In the genomic region with DNA sequence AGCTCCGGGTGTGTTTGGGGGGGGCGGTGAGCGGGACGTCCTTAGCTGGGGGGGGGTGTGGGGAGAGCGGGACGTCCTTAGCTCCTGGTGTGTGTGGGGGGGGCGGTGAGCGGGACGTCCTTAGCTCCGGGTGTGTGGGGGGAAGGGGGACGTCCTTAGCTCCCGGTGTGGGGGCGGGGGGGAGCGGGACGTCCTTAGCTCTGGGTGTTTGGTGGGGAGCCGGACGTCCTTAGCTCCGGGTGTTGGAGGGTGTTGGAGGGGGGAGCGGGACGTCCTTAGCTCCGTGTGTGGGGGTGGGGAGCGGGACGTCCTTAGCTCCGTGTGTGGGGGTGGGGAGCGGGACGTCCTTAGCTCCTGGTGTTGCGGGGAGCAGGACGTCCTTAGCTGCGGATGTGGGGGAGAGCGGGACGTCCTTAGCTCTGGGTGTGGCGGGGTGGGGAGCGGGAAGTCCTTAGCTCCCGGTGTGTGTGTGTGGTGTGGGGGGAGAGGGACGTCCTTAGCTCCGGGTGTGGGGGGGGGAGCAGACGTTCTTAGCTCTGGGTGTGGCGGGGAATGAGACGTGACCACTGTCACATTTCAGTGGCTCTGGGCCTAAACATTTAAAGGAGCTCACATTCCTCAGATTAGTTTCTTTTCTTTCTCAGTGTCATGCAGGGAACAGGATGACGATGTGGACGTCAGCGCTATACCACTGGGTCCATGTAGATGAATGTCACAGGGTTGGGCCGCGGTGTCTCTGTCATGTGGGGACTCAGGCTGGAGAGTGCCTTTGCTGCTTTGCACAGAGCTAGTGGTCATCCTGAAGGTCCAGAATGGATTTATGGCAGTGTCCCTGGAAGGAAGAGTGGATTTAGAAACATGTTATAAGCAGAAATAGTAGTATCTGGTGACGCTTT, we compare ENCODE assay signal across 8 cellular contexts. TPM values are rescaled to one million over a fixed set of nuclear protein-coding genes. Genes with fewer than 3 reads are reported as not detected.
DNase-seq lines count a peak whose midpoint lies in the region; ATAC-seq, FAIRE-seq and TF ChIP-seq lines count a peak whose summit lies in the region.

No MANE protein-coding gene starts in this region.

- H2BK5ac ChIP-seq in neuronal stem cell (ENCODE audit: low read length), result no peak overlapping the region

- no peak overlapping the region for H4K8ac ChIP-seq in neuronal stem cell (ENCODE audit: low read depth, low read length)

- no CpG with 5 or more reads among the region's 45 CpGs for whole genome bisulfite sequencing in neuronal stem cell (ENCODE audit: extremely low coverage in 2 of 2, insufficient read length in 2 of 2, insufficient replicate concordance in 1 of 2), 2 donors

- no peak overlapping the region for H2BK120ac ChIP-seq in neuronal stem cell (ENCODE audit: low read depth, low read length)

- H3K23ac ChIP-seq in neuronal stem cell (ENCODE audit: low read depth, low read length, poor library complexity), result peak overlapping the region; percentile 85

- H3K36me3 ChIP-seq in neuronal stem cell (replicated peaks in 1 of 2; ENCODE audit: control insufficient read depth in 2 of 2, insufficient read depth in 2 of 2, low read length in 2 of 2), result peaks cover 0 to 2% of the 10 kb centered on the region in 2 donors

- no peak for FAIRE-seq in urothelium cell line (lab: Jason Lieb, UNC)

- TF ChIP-seq CTCF in GM12864 (IDR thresholded peaks at IDR 0.05; ENCODE audit: low read depth, low read length, missing control alignments) (no peak), foreskin keratinocyte (conservative IDR thresholded peaks at IDR 0.05) (no peak)

- peak overlapping the region; percentile 57 for H2BK15ac ChIP-seq in neuronal stem cell (ENCODE audit: low read length)

- H2AK5ac ChIP-seq in neuronal stem cell (ENCODE audit: low read depth, low read length), result no peak overlapping the region

- peaks cover 17% of the 10 kb centered on the region for H3K79me1 ChIP-seq in neuronal stem cell (ENCODE audit: low read depth, low read length)

- peak overlapping the region; percentile 90 for H3K18ac ChIP-seq in neuronal stem cell (ENCODE audit: low read length)

- H3K14ac ChIP-seq in neuronal stem cell (ENCODE audit: low read length), result no peak overlapping the region

- no peak overlapping the region for H2BK12ac ChIP-seq in neuronal stem cell (ENCODE audit: low read length)

- H3K9ac ChIP-seq in neuronal stem cell (ENCODE audit: low read depth, low read length, poor library complexity), result peak overlapping the region; percentile 60

- no peaks in the 10 kb centered on the region for H3K27me3 ChIP-seq in foreskin keratinocyte
- no peaks in the 10 kb centered on the region for H3K27me3 ChIP-seq in neuronal stem cell (ENCODE audit: control insufficient read depth in 3 of 3, insufficient read depth in 3 of 3, low read depth in 1 of 3, low read length in 3 of 3)

- peak overlapping the region; percentile 61 for H3K4ac ChIP-seq in neuronal stem cell (ENCODE audit: low read length)

- DNase-seq in GM12864 (ENCODE audit: low read depth) (no peak), NCI-H460 (ENCODE audit: extremely low read depth, low read depth) (peak; percentile 55), foreskin keratinocyte (peak; percentile 16 to 24), neuronal stem cell (ENCODE audit: low spot score) (no peak), urothelium cell line (ENCODE audit: low spot score) (peak; percentile 61)
- peak; percentile 67 for DNase-seq in activated effector memory CD4-positive, alpha-beta T cell treated with anti-CD3 and anti-CD28 coated beads, Interleukin-2, amount 50 U/mL, for 16 hours

- H3K4me3 ChIP-seq in GM12864 (ENCODE audit: low read depth, low read length) (peak overlapping the region; percentile 47), neuronal stem cell (ENCODE audit: low read length in 2 of 2) (peak overlapping the region in 1 of 2 donors; percentile 69)

- H3K4me2 ChIP-seq in neuronal stem cell (ENCODE audit: insufficient read depth, low read length, poor library complexity, severe bottlenecking), result peak overlapping the region; percentile 62

- H4K91ac ChIP-seq in neuronal stem cell (ENCODE audit: low read depth, low read length, poor library complexity), result no peak overlapping the region

- ATAC-seq in HG02642 (IDR thresholded peaks at IDR 0.05; ENCODE audit: poor library complexity, unreplicated experiment), result peak; percentile 54
- peak; percentile 56 for ATAC-seq in foreskin keratinocyte
- no peak for ATAC-seq in HG02840 (IDR thresholded peaks at IDR 0.05; ENCODE audit: low FRiP score, unreplicated experiment)

- no peak overlapping the region for H2AFZ ChIP-seq in neuronal stem cell (ENCODE audit: low read length)

- H3K27ac ChIP-seq in foreskin keratinocyte (peak overlapping the region; percentile 53), neuronal stem cell (replicated peaks; ENCODE audit: low read length) (no peak overlapping the region)

- H3K4me1 ChIP-seq in foreskin keratinocyte (no peaks in the 10 kb centered on the region), neuronal stem cell (ENCODE audit: control insufficient read depth in 2 of 2, insufficient read depth in 1 of 2, low read depth in 1 of 2, low read length in 2 of 2) (peaks cover 8 to 16% of the 10 kb centered on the region in 2 donors)

- H3K9me3 ChIP-seq in neuronal stem cell (replicated peaks in 1 of 2; ENCODE audit: control insufficient read depth in 2 of 2, insufficient read depth in 1 of 2, low read depth in 1 of 2, low read length in 2 of 2), result no peaks in the 10 kb centered on the region

RNA-seq across cellular contexts. Expression of a gene that starts 7.5 kb away (rescaled TPM):
- total RNA-seq in NCI-H460 (2014; rRNA removed; shearing (Covaris generic)), result 6.1 and 6.7 TPM in 2 replicates
- polyA plus RNA-seq in NCI-H460 (2014; cell fraction: nucleus; rRNA removed), result 4.4 and 5.7 TPM in 2 replicates
- total RNA-seq in foreskin keratinocyte, result 5.1 and 5.7 TPM in 2 replicates
- polyA plus RNA-seq in foreskin keratinocyte, result 3.7 TPM in 2 replicates
- 14.3 TPM for polyA plus RNA-seq in neuronal stem cell (2013, experiment 1 of 2)
- polyA plus RNA-seq in neuronal stem cell (2013, experiment 2 of 2), result 17.2 TPM

RNA-seq across cellular contexts. Expression of a gene that starts 34.5 kb away (rescaled TPM):
- 124 and 126 TPM in 2 replicates for total RNA-seq in NCI-H460 (2014; rRNA removed; shearing (Covaris generic))
- 58.0 and 84.6 TPM in 2 replicates for polyA plus RNA-seq in NCI-H460 (2014; cell fraction: nucleus; rRNA removed)
- 60.6 and 63.8 TPM in 2 replicates for total RNA-seq in foreskin keratinocyte
- polyA plus RNA-seq in foreskin keratinocyte, result 18.5 and 21.5 TPM in 2 replicates
- 11.4 TPM for polyA plus RNA-seq in neuronal stem cell (2013, experiment 1 of 2)
- polyA plus RNA-seq in neuronal stem cell (2013, experiment 2 of 2), result 11.9 TPM

Comparison
In these comparisons a context has a peak if more than half of its experiments do, and no peak if none do; other contexts are left out.
1. DNase-seq: peak in NCI-H460 (single experiment), activated effector memory CD4-positive, alpha-beta T cell treated with anti-CD3 and anti-CD28 coated beads, Interleukin-2, amount 50 U/mL, for 16 hours (single experiment), foreskin keratinocyte (2 of 2) and urothelium cell line (single experiment); none in GM12864 (single experiment) and neuronal stem cell (single experiment).